Comparison of ENCODE assay signal across 31 cellular contexts in the genomic region with DNA sequence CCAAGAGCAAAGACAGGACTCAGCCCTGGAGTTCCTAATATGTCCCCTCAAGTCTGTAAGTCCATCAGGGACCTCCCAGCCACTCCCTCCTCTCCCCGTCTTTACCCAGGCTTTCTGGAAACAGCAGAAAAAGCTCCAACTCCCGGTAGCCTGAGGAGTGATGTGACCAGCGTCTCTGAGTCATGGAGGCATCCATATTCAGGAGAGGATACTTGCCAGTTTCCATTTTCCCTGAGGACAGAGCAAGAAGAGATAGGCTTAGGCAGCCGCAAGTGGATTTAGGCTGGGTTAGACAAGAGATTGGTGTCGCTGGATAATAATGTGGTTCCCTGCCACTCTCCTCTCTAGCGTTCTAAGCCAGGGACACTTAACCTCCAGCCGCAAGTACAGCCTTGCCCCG.
"Had no signal": no experiment of that assay in that cellular context is flagged by ENCODE, and none has a peak within 500 bp of the region (broad histone marks: within the 10 kb centered on the region; RNA-seq: fewer than 3 reads in every experiment).

No MANE protein-coding gene starts in this region.

- H3K36me3 Mint-ChIP-seq: activated CD8-positive, alpha-beta memory T cell treated with anti-CD3 and anti-CD28 coated beads, Interleukin-2, amount 10 ng/mL, durations not matched to agents 7 days and 5 days; activated naive CD4-positive, alpha-beta T cell treated with anti-CD3 and anti-CD28 coated beads, Interleukin-2, amount 50 U/mL, for 72 hours had no signal

- H3K9me3 ChIP-seq: ascending aorta, SJSA1 had no signal

- H3K36me3 ChIP-seq: ascending aorta, brain microvascular endothelial cell, cardiac muscle cell, SJSA1 had no signal

- H3K4me3 Mint-ChIP-seq: activated B cell treated with CpG ODN at 0.5 μM for 24 hours; activated CD4-positive, alpha-beta T cell treated with anti-CD3 and anti-CD28 coated beads, Interleukin-2, amount 10 ng/mL, durations not matched to agents 24 days and 14 days; activated CD8-positive, alpha-beta memory T cell treated with anti-CD3 and anti-CD28 coated beads, Interleukin-2, amount 10 ng/mL, durations not matched to agents 7 days and 5 days; activated naive CD8-positive, alpha-beta T cell treated with anti-CD3 and anti-CD28 coated beads, Interleukin-2, amount 50 U/mL, for 24 hours; activated T-cell treated with anti-CD3 and anti-CD28 coated beads, Interleukin-2, amount 50 U/mL, for 4 hours; T-helper 17 cell had no signal

- H3K4me1 Mint-ChIP-seq: activated naive CD8-positive, alpha-beta T cell treated with anti-CD3 and anti-CD28 coated beads, Interleukin-2, amount 50 U/mL, for 24 hours had no signal

- H3K4me3 ChIP-seq: ascending aorta, cardiac muscle cell, SJSA1 had no signal

- H3K27me3 ChIP-seq: ascending aorta, brain microvascular endothelial cell, SJSA1 had no signal

- H3K4me1 ChIP-seq: ascending aorta, SJSA1 had no signal

- DNase-seq: activated B cell treated with CpG ODN at 0.5 μM for 24 hours; activated CD4-positive, alpha-beta T cell treated with anti-CD3 and anti-CD28 coated beads for 1 hour; activated CD4-positive, alpha-beta T cell treated with anti-CD3 and anti-CD28 coated beads, Interleukin-2, amount 10 ng/mL, durations not matched to agents 24 days and 14 days; activated CD4-positive, alpha-beta T cell treated with anti-CD3 and anti-CD28 coated beads, Interleukin-2, amount 50 U/mL, for 48 hours; activated CD8-positive, alpha-beta memory T cell treated with anti-CD3 and anti-CD28 coated beads, Interleukin-2, amount 10 ng/mL, durations not matched to agents 7 days and 5 days; activated effector memory CD4-positive, alpha-beta T cell treated with anti-CD3 and anti-CD28 coated beads, Interleukin-2, amount 50 U/mL, for 16 hours; activated naive CD4-positive, alpha-beta T cell treated with Interleukin-2 at 50 U/mL for 16 hours; activated naive CD8-positive, alpha-beta T cell treated with anti-CD3 and anti-CD28 coated beads, Interleukin-2, amount 50 U/mL, for 24 hours; activated T-cell treated with anti-CD3 and anti-CD28 coated beads, Interleukin-2, amount 50 U/mL, for 4 hours; amniotic stem cell; brain microvascular endothelial cell; Kasumi-1; KBM-7; NCI-H1048; NCI-H1417; NCI-H1930; NCI-H2171; NCI-H2227 treated with DMSO at 0.1 percent for 48 hours; NCI-H446 treated with DMSO at 0.1 percent for 48 hours; NCI-H526; NCI-H774; NK-92 treated with Interleukin-12 subunit alpha and Interleukin-12 subunit beta, amount 100 ng/mL, for 24 hours; OCI-M1; SHP77; T-helper 17 cell; T-helper 9 cell had no signal

- H3K27ac ChIP-seq: ascending aorta, brain microvascular endothelial cell, cardiac muscle cell, SJSA1 had no signal

- H3K9me3 Mint-ChIP-seq: activated B cell treated with CpG ODN at 0.5 μM for 24 hours; activated CD4-positive, alpha-beta T cell treated with anti-CD3 and anti-CD28 coated beads, Interleukin-2, amount 10 ng/mL, durations not matched to agents 24 days and 14 days; activated naive CD4-positive, alpha-beta T cell treated with anti-CD3 and anti-CD28 coated beads, Interleukin-2, amount 50 U/mL, for 72 hours; activated naive CD8-positive, alpha-beta T cell treated with anti-CD3 and anti-CD28 coated beads, Interleukin-2, amount 50 U/mL, for 24 hours; activated T-cell treated with anti-CD3 and anti-CD28 coated beads, Interleukin-2, amount 50 U/mL, for 4 hours had no signal

- ATAC-seq: activated CD8-positive, alpha-beta memory T cell treated with anti-CD3 and anti-CD28 coated beads, Interleukin-2, amount 10 ng/mL, durations not matched to agents 7 days and 5 days; activated naive CD4-positive, alpha-beta T cell treated with anti-CD3 and anti-CD28 coated beads, Interleukin-2, amount 50 U/mL, for 72 hours; activated naive CD8-positive, alpha-beta T cell treated with anti-CD3 and anti-CD28 coated beads, Interleukin-2, amount 50 U/mL, for 24 hours; activated T-cell treated with anti-CD3 and anti-CD28 coated beads, Interleukin-2, amount 50 U/mL, for 4 hours; Panc1; T-helper 17 cell had no signal

- H3K27ac Mint-ChIP-seq: activated B cell treated with CpG ODN at 0.5 μM for 24 hours; activated CD4-positive, alpha-beta T cell treated with anti-CD3 and anti-CD28 coated beads, Interleukin-2, amount 10 ng/mL, durations not matched to agents 24 days and 14 days; activated CD8-positive, alpha-beta memory T cell treated with anti-CD3 and anti-CD28 coated beads, Interleukin-2, amount 10 ng/mL, durations not matched to agents 7 days and 5 days; activated naive CD4-positive, alpha-beta T cell treated with anti-CD3 and anti-CD28 coated beads, Interleukin-2, amount 50 U/mL, for 72 hours; activated naive CD8-positive, alpha-beta T cell treated with anti-CD3 and anti-CD28 coated beads, Interleukin-2, amount 50 U/mL, for 24 hours; T-helper 17 cell had no signal
